In the genomic region with DNA sequence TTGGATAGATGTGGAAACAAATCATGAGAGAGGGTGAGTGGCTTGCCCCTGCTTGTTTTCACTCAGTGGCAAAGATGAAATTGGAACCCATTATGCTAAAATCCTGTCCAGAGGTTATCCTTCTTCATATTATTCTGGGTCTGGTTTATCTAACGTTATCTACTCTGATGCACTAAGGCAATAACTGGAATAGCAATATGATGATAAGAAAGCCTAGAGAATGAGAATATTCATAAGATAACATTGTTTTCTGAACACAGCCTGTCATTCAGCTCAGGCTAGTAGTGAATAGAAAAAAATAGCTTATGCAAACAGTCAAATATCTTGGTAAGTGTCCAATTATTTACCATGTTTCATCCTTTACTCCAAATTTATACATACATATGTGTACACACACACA, we compare ENCODE assay signal across 18 cellular contexts.
A peak's percentile ranks its signal among the peaks of the same experiment; 100 is the strongest.
DNase-seq lines count a peak whose midpoint lies in the region; ATAC-seq and TF ChIP-seq lines count a peak whose summit lies in the region.
"Had no signal": no experiment of that assay in that cellular context is flagged by ENCODE, and none has a peak within 500 bp of the region (broad histone marks: within the 10 kb centered on the region; RNA-seq: fewer than 3 reads in every experiment).

No MANE protein-coding gene starts in this region.

- in situ Hi-C loops in SK-MEL-5 (cut with HindIII; ENCODE audit: low pct_unique_long_range_greater_than_20kb, low sequenced_read_pairs) (loop anchor here (10.0 kb wide), 1 partner anchor 70 kb away; no protein-coding TSS in a partner anchor), brain microvascular endothelial cell (cut with HindIII; ENCODE audit: low pct_ligation_motif_present, low sequenced_read_pairs) (no loop called here)

- H3K4me1 ChIP-seq in ACC112 (ENCODE audit: control insufficient read depth, insufficient read depth, low read length, unreplicated experiment) (no peaks in the 10 kb centered on the region), neural progenitor cell (no peaks in the 10 kb centered on the region)

- H3K9me3 Mint-ChIP-seq in neural progenitor cell: no peaks in the 10 kb centered on the region
- H3K9me3 Mint-ChIP-seq: GM23338, HFFc6 had no signal

- H3K4me1 Mint-ChIP-seq in neural progenitor cell: no peaks in the 10 kb centered on the region
- H3K4me1 Mint-ChIP-seq: CD4-positive, CD25-positive, alpha-beta regulatory T cell; CD8-positive, alpha-beta memory T cell had no signal

- TF ChIP-seq CTCF in brain microvascular endothelial cell (IDR thresholded peaks at IDR 0.05; ENCODE audit: low read depth, low read length, missing control alignments): no peak
- TF ChIP-seq CTCF in neural progenitor cell (IDR thresholded peaks at IDR 0.05): no peak

- POLR2A ChIA-PET in HEK293T (lab: Yijun Ruan, JAX): no interaction called here

- H3K9ac ChIP-seq in neural progenitor cell: no peak overlapping the region

- H2AFZ ChIP-seq in ACC112 (ENCODE audit: low read length, unreplicated experiment): peak overlapping the region; percentile 43
- H2AFZ ChIP-seq in neural progenitor cell (replicated peaks): peak overlapping the region; percentile 5
- H2AFZ ChIP-seq: GM23338 had no signal

- H3K4me3 Mint-ChIP-seq in neural progenitor cell: no peak overlapping the region
- H3K4me3 Mint-ChIP-seq: CD4-positive, CD25-positive, alpha-beta regulatory T cell; CD8-positive, alpha-beta memory T cell; GM23338; HFFc6 had no signal

- CTCF ChIA-PET in HEK293T (lab: Yijun Ruan, JAX): no interaction called here

- H3K36me3 ChIP-seq in ACC112 (ENCODE audit: insufficient read depth, low read length) (no peaks in the 10 kb centered on the region), brain microvascular endothelial cell (replicated peaks) (no peaks in the 10 kb centered on the region), neural progenitor cell (no peaks in the 10 kb centered on the region)
- H3K36me3 ChIP-seq: BE2C had no signal

- no peaks in the 10 kb centered on the region for H3K36me3 Mint-ChIP-seq in neural progenitor cell
- H3K36me3 Mint-ChIP-seq: CD4-positive, CD25-positive, alpha-beta regulatory T cell; CD8-positive, alpha-beta memory T cell had no signal

- no peak overlapping the region for H3K4me2 ChIP-seq in neural progenitor cell
- H3K4me2 ChIP-seq: GM23338 had no signal

- H3K4me3 ChIP-seq in ACC112 (ENCODE audit: low read depth, low read length) (no peak overlapping the region), brain microvascular endothelial cell (ENCODE audit: low read depth, low read length) (no peak overlapping the region), neural progenitor cell (no peak overlapping the region)
- H3K4me3 ChIP-seq: GM23338 had no signal

- H3K27ac ChIP-seq in ACC112 (ENCODE audit: low read depth, low read length) (no peak overlapping the region), brain microvascular endothelial cell (no peak overlapping the region), neural progenitor cell (no peak overlapping the region)

- DNase-seq in SK-MEL-5 (ENCODE audit: low read depth, low spot score) (peak; percentile 59), brain microvascular endothelial cell (peak; percentile 1), neural progenitor cell (ENCODE audit: low spot score) (no peak), HEK293T (ENCODE audit: extremely low spot score) (no peak)
- DNase-seq: ACHN; BE2C; C1 segment of cervical spinal cord; CD4-positive, CD25-positive, alpha-beta regulatory T cell; CD8-positive, alpha-beta memory T cell; DMS79; GDM1; HCEC 1CT; HFFc6 had no signal

- no peaks in the 10 kb centered on the region for H3K9me3 ChIP-seq in neural progenitor cell (ENCODE audit: low read depth)
- H3K9me3 ChIP-seq: BE2C, Caco-2 had no signal

- H3K27me3 ChIP-seq in ACC112 (ENCODE audit: insufficient read depth, low read length) (no peaks in the 10 kb centered on the region), brain microvascular endothelial cell (replicated peaks) (no peaks in the 10 kb centered on the region), neural progenitor cell (no peaks in the 10 kb centered on the region)
- H3K27me3 ChIP-seq: BE2C had no signal

- ATAC-seq in HG03460 (IDR thresholded peaks at IDR 0.05; ENCODE audit: unreplicated experiment) (no peak), HG03108 (IDR thresholded peaks at IDR 0.05; ENCODE audit: unreplicated experiment) (no peak)
- ATAC-seq: GM23338 had no signal

- H3K79me2 ChIP-seq in ACC112 (ENCODE audit: control insufficient read depth, insufficient read depth, low read length, unreplicated experiment): no peaks in the 10 kb centered on the region
- no peaks in the 10 kb centered on the region for H3K79me2 ChIP-seq in neural progenitor cell (ENCODE audit: low read depth)

- no peaks in the 10 kb centered on the region for H3K27me3 Mint-ChIP-seq in neural progenitor cell (ENCODE audit: insufficient read depth, low read depth)
- H3K27me3 Mint-ChIP-seq: CD4-positive, CD25-positive, alpha-beta regulatory T cell had no signal

- H3F3A ChIP-seq in neural progenitor cell (ENCODE audit: low read depth): no peaks in the 10 kb centered on the region

- H3K27ac Mint-ChIP-seq in neural progenitor cell: no peak overlapping the region
- H3K27ac Mint-ChIP-seq: CD4-positive, CD25-positive, alpha-beta regulatory T cell; CD8-positive, alpha-beta memory T cell; GM23338; HFFc6 had no signal

- H4K20me1 ChIP-seq in neural progenitor cell (ENCODE audit: low read depth): no peaks in the 10 kb centered on the region

TF ChIP-seq in HEK293T, 16 proteins besides CTCF, POLR2A, EP300 and RAD21:
- TF ChIP-seq SUZ12 (IDR thresholded peaks at IDR 0.05): no peak
- no peak for TF ChIP-seq ZNF384 (IDR thresholded peaks at IDR 0.05)

Comparison
In these comparisons a context has a peak if more than half of its experiments do, and no peak if none do; other contexts are left out.
1. DNase-seq: peak in SK-MEL-5 (single experiment) and brain microvascular endothelial cell (single experiment); none in neural progenitor cell (single experiment) and HEK293T (single experiment).